1 cellular context compared by ENCODE assay signal in genomic region chr1:99968214-99968613, GRCh38.
TF ChIP-seq lines count a peak whose summit lies in the region.

No MANE protein-coding gene starts in this region.

TF ChIP-seq in SK-N-SH, 30 proteins besides CTCF, POLR2A, EP300 and RAD21:
- no peak for TF ChIP-seq FOXM1 (IDR thresholded peaks at IDR 0.05; ENCODE audit: low read depth)
- TF ChIP-seq YY1 (IDR thresholded peaks at IDR 0.05; ENCODE audit: low read depth) = no peak
- TF ChIP-seq ZBTB33 (IDR thresholded peaks at IDR 0.05; ENCODE audit: borderline replicate concordance, low read depth) = no peak
- TF ChIP-seq PBX3 (IDR thresholded peaks at IDR 0.05) = no peak
- no peak for TF ChIP-seq EZH2phosphoT487 (IDR thresholded peaks at IDR 0.05; ENCODE audit: borderline replicate concordance, low read depth)
- TF ChIP-seq TAF1 (IDR thresholded peaks at IDR 0.05; ENCODE audit: borderline replicate concordance, low read depth, low read length) = no peak
- TF ChIP-seq TCF12 (IDR thresholded peaks at IDR 0.05) = no peak
- TF ChIP-seq USF1 (IDR thresholded peaks at IDR 0.05; ENCODE audit: borderline replicate concordance, low read depth) = no peak
- TF ChIP-seq FOSL2 (IDR thresholded peaks at IDR 0.05; ENCODE audit: borderline replicate concordance, low read depth) = no peak
- TF ChIP-seq SIN3A (IDR thresholded peaks at IDR 0.05; ENCODE audit: borderline replicate concordance, low read depth, low read length) = no peak
- TF ChIP-seq REST (IDR thresholded peaks at IDR 0.05; ENCODE audit: low read depth, low read length) = no peak
- no peak for TF ChIP-seq RCOR1 (IDR thresholded peaks at IDR 0.05; ENCODE audit: low read length)
- no peak for TF ChIP-seq IRF3 (IDR thresholded peaks at IDR 0.05; ENCODE audit: low read depth, low read length)
- no peak for TF ChIP-seq GABPA (IDR thresholded peaks at IDR 0.05; ENCODE audit: low read depth)
- TF ChIP-seq USF2 (IDR thresholded peaks at IDR 0.05; ENCODE audit: borderline replicate concordance, low read depth, low read length) = no peak
